17 cellular contexts compared by ENCODE assay signal in the genomic region with DNA sequence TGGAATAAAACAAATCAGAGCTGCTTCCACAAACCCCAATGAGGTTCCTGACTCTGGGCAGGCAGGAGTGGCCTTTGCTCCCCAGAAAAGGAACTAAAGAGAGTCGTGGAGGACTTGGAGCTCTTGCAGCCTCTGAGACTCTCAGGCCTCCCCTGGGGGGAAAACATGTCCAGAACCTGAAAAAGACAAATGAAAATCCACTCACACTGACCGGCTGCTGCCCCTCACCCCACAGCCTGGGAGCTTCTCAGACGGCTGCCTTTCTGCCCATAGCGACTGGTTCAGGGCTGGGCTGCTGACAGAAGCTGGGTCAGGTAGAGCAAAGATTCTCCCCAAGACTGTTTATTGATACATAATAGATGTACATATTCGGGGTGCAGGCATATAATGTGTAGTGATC.
DNase-seq lines count a peak whose midpoint lies in the region; ATAC-seq and TF ChIP-seq lines count a peak whose summit lies in the region.
"Had no signal": no experiment of that assay in that cellular context is flagged by ENCODE, and none has a peak within 500 bp of the region (broad histone marks: within the 10 kb centered on the region; RNA-seq: fewer than 3 reads in every experiment).

No MANE protein-coding gene starts in this region.

- H3K36me3 ChIP-seq in endocrine pancreas (ENCODE audit: control insufficient read depth, insufficient read depth, low read length), result no peaks in the 10 kb centered on the region
- H3K36me3 ChIP-seq in aorta (ENCODE audit: control insufficient read depth in 1 of 2, insufficient read depth in 2 of 2, low read length in 1 of 2), result no peaks in the 10 kb centered on the region
- H3K36me3 ChIP-seq: BLaER1, HAP-1 had no signal

- peak; percentile 8 for ATAC-seq in aorta (ENCODE audit: low FRiP score)
- no peak for ATAC-seq in activated CD8-positive, alpha-beta T cell treated with anti-CD3 and anti-CD28 coated beads, Interleukin-2, amount 10 ng/mL, durations not matched to agents 7 days and 5 days

- H3K27me3 Mint-ChIP-seq in activated CD4-positive, alpha-beta T cell treated with anti-CD3 and anti-CD28 coated beads, Interleukin-2, amount 10 ng/mL, durations not matched to agents 24 days and 14 days, result no peaks in the 10 kb centered on the region
- no peaks in the 10 kb centered on the region for H3K27me3 Mint-ChIP-seq in osteocyte (ENCODE audit: unreplicated experiment)
- H3K27me3 Mint-ChIP-seq in activated CD8-positive, alpha-beta T cell treated with anti-CD3 and anti-CD28 coated beads, Interleukin-2, amount 10 ng/mL, durations not matched to agents 7 days and 5 days (ENCODE audit: low read depth), result no peaks in the 10 kb centered on the region

- H3K4me3 ChIP-seq in endocrine pancreas (ENCODE audit: control insufficient read depth, insufficient read depth, low read length) (peak overlapping the region; percentile 0), aorta (ENCODE audit: low read length in 2 of 2) (no peak overlapping the region)
- H3K4me3 ChIP-seq: BLaER1, HAP-1 had no signal

- TF ChIP-seq CTCF in osteocyte (IDR thresholded peaks at IDR 0.05), result no peak

- no peak overlapping the region for H3K9ac ChIP-seq in endocrine pancreas (ENCODE audit: control insufficient read depth, insufficient read depth, low read length)
- H3K9ac ChIP-seq: BLaER1 had no signal

- no peak overlapping the region for H3K4me3 Mint-ChIP-seq in activated CD4-positive, alpha-beta T cell treated with anti-CD3 and anti-CD28 coated beads, Interleukin-2, amount 10 ng/mL, durations not matched to agents 24 days and 14 days
- no peak overlapping the region for H3K4me3 Mint-ChIP-seq in osteocyte (ENCODE audit: unreplicated experiment)
- H3K4me3 Mint-ChIP-seq in activated CD8-positive, alpha-beta T cell treated with anti-CD3 and anti-CD28 coated beads, Interleukin-2, amount 10 ng/mL, durations not matched to agents 7 days and 5 days, result no peak overlapping the region
- H3K4me3 Mint-ChIP-seq: CD8-positive, alpha-beta memory T cell had no signal

- no peak overlapping the region for H3K27ac ChIP-seq in aorta (ENCODE audit: low read depth in 1 of 2, low read length in 2 of 2)
- H3K27ac ChIP-seq: 22Rv1, BLaER1 had no signal

- H3K27me3 ChIP-seq in endocrine pancreas (ENCODE audit: control insufficient read depth, insufficient read depth, low read length) (no peaks in the 10 kb centered on the region), aorta (ENCODE audit: control insufficient read depth in 1 of 2, insufficient read depth in 2 of 2, low read length in 1 of 2) (no peaks in the 10 kb centered on the region)
- H3K27me3 ChIP-seq: BLaER1 had no signal

- H3K4me1 Mint-ChIP-seq in activated CD4-positive, alpha-beta T cell treated with anti-CD3 and anti-CD28 coated beads, Interleukin-2, amount 10 ng/mL, durations not matched to agents 24 days and 14 days, result peaks cover 3% of the 10 kb centered on the region
- no peaks in the 10 kb centered on the region for H3K4me1 Mint-ChIP-seq in osteocyte (ENCODE audit: unreplicated experiment)
- H3K4me1 Mint-ChIP-seq in activated CD8-positive, alpha-beta T cell treated with anti-CD3 and anti-CD28 coated beads, Interleukin-2, amount 10 ng/mL, durations not matched to agents 7 days and 5 days (ENCODE audit: low read depth), result peaks cover 9% of the 10 kb centered on the region

- no peak overlapping the region for H3K27ac Mint-ChIP-seq in activated CD4-positive, alpha-beta T cell treated with anti-CD3 and anti-CD28 coated beads, Interleukin-2, amount 10 ng/mL, durations not matched to agents 24 days and 14 days
- H3K27ac Mint-ChIP-seq in osteocyte (ENCODE audit: unreplicated experiment), result no peak overlapping the region
- no peak overlapping the region for H3K27ac Mint-ChIP-seq in activated CD8-positive, alpha-beta T cell treated with anti-CD3 and anti-CD28 coated beads, Interleukin-2, amount 10 ng/mL, durations not matched to agents 7 days and 5 days
- H3K27ac Mint-ChIP-seq: CD8-positive, alpha-beta memory T cell had no signal

- no peaks in the 10 kb centered on the region for H3K36me3 Mint-ChIP-seq in activated CD4-positive, alpha-beta T cell treated with anti-CD3 and anti-CD28 coated beads, Interleukin-2, amount 10 ng/mL, durations not matched to agents 24 days and 14 days (ENCODE audit: low read depth)
- H3K36me3 Mint-ChIP-seq in osteocyte (ENCODE audit: unreplicated experiment), result no peaks in the 10 kb centered on the region
- no peaks in the 10 kb centered on the region for H3K36me3 Mint-ChIP-seq in activated CD8-positive, alpha-beta T cell treated with anti-CD3 and anti-CD28 coated beads, Interleukin-2, amount 10 ng/mL, durations not matched to agents 7 days and 5 days (ENCODE audit: low read depth)

- intact Hi-C loops in activated CD4-positive, alpha-beta T cell treated with anti-CD3 and anti-CD28 coated beads, Interleukin-2, amount 10 ng/mL, durations not matched to agents 24 days and 14 days (cut with micrococcal nuclease), result no loop called here
- intact Hi-C loops in aorta (cut with DNase I), result loop anchor here (5.0 kb wide), 1 partner anchor 333 kb away; no protein-coding TSS in a partner anchor

- no peaks in the 10 kb centered on the region for H3K9me3 Mint-ChIP-seq in activated CD4-positive, alpha-beta T cell treated with anti-CD3 and anti-CD28 coated beads, Interleukin-2, amount 10 ng/mL, durations not matched to agents 24 days and 14 days
- peaks cover 5% of the 10 kb centered on the region for H3K9me3 Mint-ChIP-seq in osteocyte (ENCODE audit: unreplicated experiment)
- H3K9me3 Mint-ChIP-seq in activated CD8-positive, alpha-beta T cell treated with anti-CD3 and anti-CD28 coated beads, Interleukin-2, amount 10 ng/mL, durations not matched to agents 7 days and 5 days (ENCODE audit: insufficient read depth), result no peaks in the 10 kb centered on the region

- CTCF ChIA-PET in activated CD8-positive, alpha-beta T cell treated with anti-CD3 and anti-CD28 coated beads, Interleukin-2, amount 10 ng/mL, durations not matched to agents 7 days and 5 days (lab: Charles Lee), result no interaction called here

- H3K9me3 ChIP-seq in endocrine pancreas (ENCODE audit: control insufficient read depth, low read length) (no peaks in the 10 kb centered on the region), aorta (ENCODE audit: control insufficient read depth, low read length) (no peaks in the 10 kb centered on the region)
- H3K9me3 ChIP-seq: BLaER1, Caco-2, HAP-1 had no signal

- WGBS in aorta, 2 donors, result 45 to 50% methylated on average over 5 of the region's 5 CpGs

- POLR2A ChIA-PET in activated CD8-positive, alpha-beta T cell treated with anti-CD3 and anti-CD28 coated beads, Interleukin-2, amount 10 ng/mL, durations not matched to agents 7 days and 5 days (lab: Charles Lee), result no interaction called here

- peak; percentile 39 for DNase-seq in activated CD4-positive, alpha-beta T cell treated with anti-CD3 and anti-CD28 coated beads, Interleukin-2, amount 10 ng/mL, durations not matched to agents 24 days and 14 days
- DNase-seq in activated CD4-positive, alpha-beta T cell treated with anti-CD3 and anti-CD28 coated beads, Interleukin-2, amount 50 U/mL, for 4 hours, result no peak
- DNase-seq in osteocyte (ENCODE audit: extremely low spot score, unreplicated experiment), result peak; percentile 82
- peak in 1 of 2 donors; percentile 51 for DNase-seq in aorta
- DNase-seq in activated CD8-positive, alpha-beta T cell treated with anti-CD3 and anti-CD28 coated beads, Interleukin-2, amount 10 ng/mL, durations not matched to agents 7 days and 5 days, result no peak
- no peak for DNase-seq in UCSD-AML1 (lab: John Stamatoyannopoulos, UW; ENCODE audit: unreplicated experiment)
- no peak for DNase-seq in putamen (ENCODE audit: low spot score)
- DNase-seq: AML-193; Caco-2; CD8-positive, alpha-beta memory T cell; DND-41; GDM1; GOT3 had no signal

- no peaks in the 10 kb centered on the region for H3K4me1 ChIP-seq in endocrine pancreas (ENCODE audit: control insufficient read depth, insufficient read depth, low read length)
- no peaks in the 10 kb centered on the region for H3K4me1 ChIP-seq in aorta (ENCODE audit: control insufficient read depth in 1 of 2, insufficient read depth in 2 of 2, low read length in 2 of 2)
- H3K4me1 ChIP-seq: Caco-2, HAP-1 had no signal

Comparison
In these comparisons a context has a peak if more than half of its experiments do, and no peak if none do; other contexts are left out.
1. DNase-seq: peak in activated CD4-positive, alpha-beta T cell treated with anti-CD3 and anti-CD28 coated beads, Interleukin-2, amount 10 ng/mL, durations not matched to agents 24 days and 14 days (single experiment) and osteocyte (single experiment); none in activated CD4-positive, alpha-beta T cell treated with anti-CD3 and anti-CD28 coated beads, Interleukin-2, amount 50 U/mL, for 4 hours (0 of 2), activated CD8-positive, alpha-beta T cell treated with anti-CD3 and anti-CD28 coated beads, Interleukin-2, amount 10 ng/mL, durations not matched to agents 7 days and 5 days (single experiment), UCSD-AML1 (single experiment) and putamen (single experiment).